20 cellular contexts compared by ENCODE assay signal in genomic region chrX:79408623-79409322, GRCh38. TPM values are rescaled to one million over a fixed set of nuclear protein-coding genes. Genes with fewer than 3 reads are reported as not detected.
A peak's percentile ranks its signal among the peaks of the same experiment; 100 is the strongest.
DNase-seq lines count a peak whose midpoint lies in the region; ATAC-seq, FAIRE-seq and TF ChIP-seq lines count a peak whose summit lies in the region.
"Had no signal": no experiment of that assay in that cellular context is flagged by ENCODE, and none has a peak within 500 bp of the region (broad histone marks: within the 10 kb centered on the region; RNA-seq: fewer than 3 reads in every experiment).

No MANE protein-coding gene starts in this region.

- no peak for TF ChIP-seq CTCF in Calu3 (IDR thresholded peaks at IDR 0.05; ENCODE audit: unreplicated experiment)

- no peak overlapping the region for H3K9ac ChIP-seq in SK-N-MC (ENCODE audit: insufficient read length)

- no peaks in the 10 kb centered on the region for H3K9me3 ChIP-seq in SK-N-MC (ENCODE audit: low read depth, low read length)

- H3K27me3 Mint-ChIP-seq in activated naive CD4-positive, alpha-beta T cell treated with anti-CD3 and anti-CD28 coated beads for 36 hours (ENCODE audit: low read depth), result no peaks in the 10 kb centered on the region
- H3K27me3 Mint-ChIP-seq in effector memory CD8-positive, alpha-beta T cell, result no peaks in the 10 kb centered on the region
- H3K27me3 Mint-ChIP-seq in Calu3 (ENCODE audit: unreplicated experiment), result no peaks in the 10 kb centered on the region

- H3K36me3 ChIP-seq in SK-N-MC (ENCODE audit: insufficient read depth, low read length), result no peaks in the 10 kb centered on the region

- peak; percentile 42 for FAIRE-seq in urothelium cell line (lab: Jason Lieb, UNC)

- no TSS peak for BruUV-seq in Calu3 (replicated peaks; lab: Mats Ljungman, UMichigan)

- H3K27ac ChIP-seq in SK-N-MC, result peak overlapping the region; percentile 52
- H3K27ac ChIP-seq: RWPE1 had no signal

- CTCF ChIA-PET in activated naive CD4-positive, alpha-beta T cell treated with anti-CD3 and anti-CD28 coated beads for 36 hours (lab: Charles Lee), result interaction anchor here (1.5 kb wide), 1 partner anchor 42 kb away, joined by 4 read pairs; the partner anchor contains the start of gene ITM2A
- CTCF ChIA-PET in Calu3 (lab: Charles Lee), result no interaction called here

- peaks cover 27% of the 10 kb centered on the region for H3K4me1 Mint-ChIP-seq in activated naive CD4-positive, alpha-beta T cell treated with anti-CD3 and anti-CD28 coated beads for 36 hours (ENCODE audit: low read depth)
- peaks cover 11 to 32% of the 10 kb centered on the region in 2 donors for H3K4me1 Mint-ChIP-seq in effector memory CD8-positive, alpha-beta T cell (ENCODE audit: low read depth in 2 of 2)
- H3K4me1 Mint-ChIP-seq in Calu3 (ENCODE audit: low read depth, unreplicated experiment), result no peaks in the 10 kb centered on the region
- H3K4me1 Mint-ChIP-seq: CD14-positive monocyte, H9 had no signal

- H3K36me3 Mint-ChIP-seq in activated naive CD4-positive, alpha-beta T cell treated with anti-CD3 and anti-CD28 coated beads for 36 hours (ENCODE audit: low read depth), result peaks cover 2% of the 10 kb centered on the region
- H3K36me3 Mint-ChIP-seq in effector memory CD8-positive, alpha-beta T cell (ENCODE audit: insufficient read depth), result no peaks in the 10 kb centered on the region
- no peaks in the 10 kb centered on the region for H3K36me3 Mint-ChIP-seq in Calu3 (ENCODE audit: insufficient read depth, unreplicated experiment)
- H3K36me3 Mint-ChIP-seq: CD14-positive monocyte had no signal

- intact Hi-C loops in activated naive CD4-positive, alpha-beta T cell treated with anti-CD3 and anti-CD28 coated beads for 36 hours (cut with micrococcal nuclease), result loop anchor here (10.0 kb wide), 1 partner anchor 1274 kb away; the partner anchor contains the start of gene TAF9B
- intact Hi-C loops in Calu3 (cut with micrococcal nuclease; ENCODE audit: unreplicated experiment), result no loop called here

- peaks cover 5% of the 10 kb centered on the region for H3K9me3 Mint-ChIP-seq in activated naive CD4-positive, alpha-beta T cell treated with anti-CD3 and anti-CD28 coated beads for 36 hours
- H3K9me3 Mint-ChIP-seq in effector memory CD8-positive, alpha-beta T cell, result peaks cover 0 to 3% of the 10 kb centered on the region in 2 donors
- H3K9me3 Mint-ChIP-seq in Calu3 (ENCODE audit: low read depth, unreplicated experiment), result no peaks in the 10 kb centered on the region

- H3K4me3 ChIP-seq in SK-N-MC, result no peak overlapping the region

- ATAC-seq in effector memory CD8-positive, alpha-beta T cell (replicated peaks), result peak; percentile 66
- no peak for ATAC-seq in GM19035 (IDR thresholded peaks at IDR 0.05; ENCODE audit: unreplicated experiment)
- ATAC-seq: PC-3 had no signal

- DNase-seq in activated naive CD4-positive, alpha-beta T cell treated with anti-CD3 and anti-CD28 coated beads for 36 hours, result peak; percentile 6
- DNase-seq in activated naive CD4-positive, alpha-beta T cell treated with anti-CD3 and anti-CD28 coated beads, Interleukin-2, amount 50 U/mL, for 16 hours, result no peak
- DNase-seq in SK-N-MC (ENCODE audit: low read depth, low spot score) (no peak), urothelium cell line (ENCODE audit: low spot score) (no peak), Calu3 (no peak)
- DNase-seq in effector memory CD8-positive, alpha-beta T cell, result peak in 1 of 3 experiments; percentile 1
- DNase-seq in activated CD4-positive, alpha-beta T cell treated with anti-CD3 and anti-CD28 coated beads for 48 hours, result no peak
- DNase-seq: AML-193, H9, Karpas-422, MM.1S, NCI-H1092 treated with DMSO at 0.1 percent for 48 hours, NCI-H2081 treated with DMSO at 0.1 percent for 48 hours, NCI-H510A, NCI-H774 had no signal

- H3K27ac Mint-ChIP-seq in activated naive CD4-positive, alpha-beta T cell treated with anti-CD3 and anti-CD28 coated beads for 36 hours, result no peak overlapping the region
- H3K27ac Mint-ChIP-seq in effector memory CD8-positive, alpha-beta T cell, result peak overlapping the region; percentile 35 to 80
- no peak overlapping the region for H3K27ac Mint-ChIP-seq in Calu3 (ENCODE audit: unreplicated experiment)
- H3K27ac Mint-ChIP-seq: CD14-positive monocyte, H9 had no signal

- H3K4me3 Mint-ChIP-seq in activated naive CD4-positive, alpha-beta T cell treated with anti-CD3 and anti-CD28 coated beads for 36 hours, result no peak overlapping the region
- H3K4me3 Mint-ChIP-seq in effector memory CD8-positive, alpha-beta T cell, result peak overlapping the region; percentile 7 to 37
- no peak overlapping the region for H3K4me3 Mint-ChIP-seq in Calu3 (ENCODE audit: low read depth, unreplicated experiment)
- H3K4me3 Mint-ChIP-seq: CD14-positive monocyte, H9 had no signal

RNA-seq across cellular contexts. Expression of gene ITM2A, which starts 41.6 kb away (rescaled TPM):
- total RNA-seq in activated naive CD4-positive, alpha-beta T cell treated with anti-CD3 and anti-CD28 coated beads for 36 hours, result 100 to 1,000 TPM in 1 of 2 experiments, 10 to 100 TPM in 1; 99.5 to 116 TPM
- 17.7 and 25.7 TPM in 2 replicates for total RNA-seq in Calu3 (2022)
- total RNA-seq: HT-29, PC-3 had no signal

Comparison
In these comparisons a context has a peak if more than half of its experiments do, and no peak if none do; other contexts are left out.
1. H3K27ac Mint-ChIP-seq: peak in effector memory CD8-positive, alpha-beta T cell (2 of 2); none in activated naive CD4-positive, alpha-beta T cell treated with anti-CD3 and anti-CD28 coated beads for 36 hours (single experiment) and Calu3 (single experiment).
2. H3K4me3 Mint-ChIP-seq: peak in effector memory CD8-positive, alpha-beta T cell (2 of 2); none in activated naive CD4-positive, alpha-beta T cell treated with anti-CD3 and anti-CD28 coated beads for 36 hours (single experiment) and Calu3 (single experiment).